Comparison of ENCODE assay signal across 12 cellular contexts in the genomic region with DNA sequence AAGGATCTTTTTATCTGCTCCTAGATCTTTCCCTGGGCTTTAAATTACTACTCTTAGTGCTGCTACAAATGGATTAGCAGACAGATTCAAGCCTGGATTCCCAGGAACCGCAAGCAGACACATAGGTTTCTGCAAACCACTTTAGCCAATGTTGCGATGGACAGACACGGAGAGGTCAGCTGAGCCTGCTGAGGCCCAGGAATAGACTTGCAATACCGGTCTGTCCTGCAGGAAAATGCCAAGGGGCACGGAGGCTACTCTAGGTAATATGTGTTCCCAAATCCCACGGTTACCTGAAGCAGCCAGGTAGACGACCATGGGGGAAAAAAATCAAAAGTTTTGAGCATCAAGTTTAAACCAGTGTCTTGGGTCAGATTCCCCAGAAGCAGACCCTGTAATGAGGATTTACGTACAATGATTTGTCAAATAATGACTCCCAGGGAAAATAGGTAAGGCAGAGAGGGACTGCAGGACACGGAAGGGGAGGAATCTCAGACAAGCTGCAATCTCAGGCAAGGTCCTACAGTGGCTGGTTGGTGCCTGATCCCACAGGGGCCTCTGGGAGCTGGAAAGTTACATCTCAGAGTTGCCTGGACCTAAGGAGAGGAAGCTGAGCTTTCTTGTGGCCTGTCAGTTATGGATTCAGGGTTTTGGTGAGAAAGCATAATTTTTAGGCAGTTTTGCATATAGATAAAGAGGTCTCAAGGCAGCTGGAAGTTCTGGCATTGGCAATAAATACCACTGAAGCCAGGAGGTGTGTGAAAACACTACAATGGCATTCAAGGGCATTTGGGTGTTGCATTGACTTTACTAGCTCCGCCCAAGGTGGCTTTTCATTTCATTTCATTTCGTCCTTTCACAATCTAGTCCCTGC. TPM values are rescaled to one million over a fixed set of nuclear protein-coding genes. Genes with fewer than 3 reads are reported as not detected.
DNase-seq lines count a peak whose midpoint lies in the region; ATAC-seq, FAIRE-seq and TF ChIP-seq lines count a peak whose summit lies in the region.
"Had no signal": no experiment of that assay in that cellular context is flagged by ENCODE, and none has a peak within 500 bp of the region (broad histone marks: within the 10 kb centered on the region; RNA-seq: fewer than 3 reads in every experiment).

No MANE protein-coding gene starts in this region.

- H3K9ac ChIP-seq in KMS-11, result no peak overlapping the region

- TF ChIP-seq CTCF in KMS-11 (conservative IDR thresholded peaks at IDR 0.05; ENCODE audit: low read depth, low read length) (no peak), foreskin keratinocyte (conservative IDR thresholded peaks at IDR 0.05) (no peak), pancreas (IDR thresholded peaks at IDR 0.05) (no peak)

- H3K4me3 ChIP-seq in KMS-11 (IDR thresholded peaks at IDR 0.05; ENCODE audit: insufficient read depth, low read depth, low read length), result no peak overlapping the region
- peak overlapping the region in 1 of 4 donors; percentile 22 for H3K4me3 ChIP-seq in pancreas
- H3K4me3 ChIP-seq: GM12878 had no signal

- ATAC-seq in foreskin keratinocyte (peak; percentile 19), pancreas (peak; percentile 63 to 85 (median 66)), GM21423 (IDR thresholded peaks at IDR 0.05; ENCODE audit: unreplicated experiment) (no peak)

- H2AFZ ChIP-seq in KMS-11 (ENCODE audit: low read depth), result peak overlapping the region; percentile 47; the same call in 1 of the 2 replicates

- H4K20me1 ChIP-seq in KMS-11 (ENCODE audit: insufficient read depth), result no peaks in the 10 kb centered on the region

- FAIRE-seq in pancreas (lab: Jason Lieb, UNC), result no peak

- intact Hi-C loops in pancreas (cut with DNase I), result loop anchor here in 1 of 3 donors (5.0 kb wide), 1 partner anchor 243 kb away; no protein-coding TSS in a partner anchor

- no peak overlapping the region for H3K4me2 ChIP-seq in KMS-11

- H3K27ac ChIP-seq in KMS-11 (no peak overlapping the region), foreskin keratinocyte (no peak overlapping the region), pancreas (no peak overlapping the region)

- no peaks in the 10 kb centered on the region for H3K9me3 ChIP-seq in pancreas

- 18 to 19% methylated on average over 11 of the region's 11 CpGs for WGBS in pancreas, 2 donors

- no peaks in the 10 kb centered on the region for H3K27me3 ChIP-seq in KMS-11 (ENCODE audit: insufficient read depth, low read depth)
- no peaks in the 10 kb centered on the region for H3K27me3 ChIP-seq in foreskin keratinocyte
- H3K27me3 ChIP-seq in pancreas, result no peaks in the 10 kb centered on the region

- no peaks in the 10 kb centered on the region for H3K79me2 ChIP-seq in KMS-11 (ENCODE audit: insufficient read depth, low read depth)

- H3K4me1 ChIP-seq in KMS-11 (ENCODE audit: low read depth, poor library complexity, severe bottlenecking), result peaks cover 22% of the 10 kb centered on the region
- H3K4me1 ChIP-seq in foreskin keratinocyte, result no peaks in the 10 kb centered on the region
- peaks cover 5 to 9% (median 9%) of the 10 kb centered on the region in 3 donors for H3K4me1 ChIP-seq in pancreas

- DNase-seq in ELF-1 (ENCODE audit: low read depth, low spot score), result peak; percentile 84
- no peak for DNase-seq in foreskin keratinocyte
- peak in 2 of 6 donors; percentile 3 to 24 for DNase-seq in pancreas
- DNase-seq in activated T-cell treated with anti-CD3 and anti-CD28 coated beads, Interleukin-2, amount 50 U/mL, for 1 hour, result no peak
- DNase-seq in OCI-M1 (lab: John Stamatoyannopoulos, UW), result no peak
- no peak for DNase-seq in GDM1 (lab: John Stamatoyannopoulos, UW)

- no peaks in the 10 kb centered on the region for H3K36me3 ChIP-seq in KMS-11 (ENCODE audit: insufficient read depth)
- H3K36me3 ChIP-seq in pancreas, result no peaks in the 10 kb centered on the region

RNA-seq across cellular contexts. Expression of gene OTOR, which starts 12.5 kb away (rescaled TPM):
- total RNA-seq in foreskin keratinocyte (not detected in 2 replicates), pancreas (not detected)
- polyA plus RNA-seq in foreskin keratinocyte (not detected in 2 replicates), pancreas (not detected)
- total RNA-seq: activated CD4-positive, alpha-beta T cell treated with anti-CD3 and anti-CD28 coated beads, Interleukin-2, amount 10 ng/mL, durations not matched to agents 24 days and 14 days; activated T-helper 1 cell treated with anti-CD3 and anti-CD28 coated beads, Interleukin-12 subunit alpha, Interleukin-12 subunit beta, Interleukin-2, Interleukin-4 antibody, amounts not matched to agents 30 ng/mL and 10 ng/mL and 1 ng/mL, durations not matched to agents 14 hours and 24 hours and 36 hours; dermis microvascular lymphatic vessel endothelial cell; GM12878 had no signal
- polyA plus RNA-seq: GM12878 had no signal

RNA-seq across cellular contexts. Expression of gene SNRPB2, which starts 30.8 kb away (rescaled TPM):
- total RNA-seq in foreskin keratinocyte (62.1 and 66.5 TPM in 2 replicates), pancreas (10 to 100 TPM in 4 of 6 donors, 1 to 10 TPM in 2; 8.2 to 17.5 (median 14.1) TPM)
- polyA plus RNA-seq in foreskin keratinocyte (60.0 and 63.8 TPM in 2 replicates), pancreas (10 to 100 TPM; 15.3 to 26.9 TPM)
